ENCODE assay signal across 1 cellular context in the genomic region with DNA sequence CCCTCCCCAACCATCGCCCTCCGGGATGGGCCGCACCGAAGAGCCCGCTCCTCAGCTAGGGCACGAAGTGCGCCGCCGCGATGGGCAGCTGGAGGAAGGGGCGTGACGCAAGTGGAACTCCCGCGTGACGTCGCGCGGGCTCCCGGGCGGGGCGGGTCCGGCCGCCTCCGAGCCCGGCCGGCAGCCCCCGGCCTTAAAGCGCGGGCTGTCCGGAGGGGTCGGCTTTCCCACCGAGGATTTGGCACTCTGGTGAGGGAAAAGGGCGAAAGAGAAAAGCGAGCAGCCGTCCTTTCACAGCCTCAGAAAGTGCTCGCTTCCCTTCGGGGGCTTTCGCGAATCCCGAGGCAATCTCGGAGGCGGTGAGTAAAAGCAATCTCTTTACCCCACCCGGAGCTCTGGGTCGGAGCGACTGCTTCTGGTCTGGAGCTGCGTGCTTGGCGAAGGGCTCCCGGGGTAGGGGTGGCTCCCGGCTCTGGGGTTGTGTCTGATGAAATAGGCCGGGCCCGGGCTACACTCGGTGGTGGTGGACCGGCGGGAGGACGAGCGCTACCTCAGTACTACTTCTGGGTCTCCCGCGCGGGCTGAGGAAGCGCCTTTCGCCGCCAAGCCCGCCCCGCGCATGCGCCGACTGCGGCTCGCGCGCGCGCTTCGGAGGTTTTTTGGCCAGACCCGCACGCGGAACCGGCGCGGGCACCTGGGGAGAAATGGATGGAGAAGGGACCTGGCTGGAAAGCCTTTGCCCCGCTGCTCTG.
TF ChIP-seq lines count a peak whose summit lies in the region.

RBBP8 (plus strand) TSS at position 123 of the 752 bp plus-strand sequence. CDS start 3,524 bp downstream, outside the sequence.

TF ChIP-seq in WTC11, 78 proteins besides CTCF, POLR2A, EP300 and RAD21 (continued from another document and continues in another):
- TF ChIP-seq, protein P1, sequence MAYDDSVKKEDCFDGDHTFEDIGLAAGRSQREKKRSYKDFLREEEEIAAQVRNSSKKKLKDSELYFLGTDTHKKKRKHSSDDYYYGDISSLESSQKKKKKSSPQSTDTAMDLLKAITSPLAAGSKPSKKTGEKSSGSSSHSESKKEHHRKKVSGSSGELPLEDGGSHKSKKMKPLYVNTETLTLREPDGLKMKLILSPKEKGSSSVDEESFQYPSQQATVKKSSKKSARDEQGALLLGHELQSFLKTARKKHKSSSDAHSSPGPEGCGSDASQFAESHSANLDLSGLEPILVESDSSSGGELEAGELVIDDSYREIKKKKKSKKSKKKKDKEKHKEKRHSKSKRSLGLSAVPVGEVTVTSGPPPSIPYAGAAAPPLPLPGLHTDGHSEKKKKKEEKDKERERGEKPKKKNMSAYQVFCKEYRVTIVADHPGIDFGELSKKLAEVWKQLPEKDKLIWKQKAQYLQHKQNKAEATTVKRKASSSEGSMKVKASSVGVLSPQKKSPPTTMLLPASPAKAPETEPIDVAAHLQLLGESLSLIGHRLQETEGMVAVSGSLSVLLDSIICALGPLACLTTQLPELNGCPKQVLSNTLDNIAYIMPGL (CRISPR knock-in tag; IDR thresholded peaks at IDR 0.05) = peak; percentile 75
- TF ChIP-seq ZNF232 (CRISPR knock-in tag; IDR thresholded peaks at IDR 0.05) (no peak), ZNF396 (CRISPR knock-in tag; IDR thresholded peaks at IDR 0.05; ENCODE audit: borderline replicate concordance) (no peak), RORB (CRISPR knock-in tag; IDR thresholded peaks at IDR 0.05) (no peak), PRRX2 (CRISPR knock-in tag; IDR thresholded peaks at IDR 0.05) (no peak), SOX15 (CRISPR knock-in tag; IDR thresholded peaks at IDR 0.05) (no peak), JAZF1 (CRISPR knock-in tag; IDR thresholded peaks at IDR 0.05) (no peak), NFYB (CRISPR knock-in tag; conservative IDR thresholded peaks at IDR 0.05; ENCODE audit: low read depth) (no peak), ELF4 (CRISPR knock-in tag; IDR thresholded peaks at IDR 0.05; ENCODE audit: low read depth) (no peak), USF2 (CRISPR knock-in tag; IDR thresholded peaks at IDR 0.05) (peak; percentile 43; the same call in 1 of the 2 replicates), NFE2L1 (CRISPR knock-in tag; IDR thresholded peaks at IDR 0.05) (peak; percentile 52; the same call in 1 of the 2 replicates), JUN (CRISPR knock-in tag; IDR thresholded peaks at IDR 0.05) (no peak), ATF1 (CRISPR knock-in tag; IDR thresholded peaks at IDR 0.05) (no peak), ATF2 (CRISPR knock-in tag; IDR thresholded peaks at IDR 0.05; ENCODE audit: borderline replicate concordance, low read depth) (no peak), MLX (CRISPR knock-in tag; IDR thresholded peaks at IDR 0.05) (no peak), SP1 (CRISPR knock-in tag; conservative IDR thresholded peaks at IDR 0.05) (peak; percentile 91), ZNF263 (CRISPR knock-in tag; IDR thresholded peaks at IDR 0.05; ENCODE audit: low read depth) (no peak), ZBTB43 (CRISPR knock-in tag; IDR thresholded peaks at IDR 0.05) (peak; percentile 74), NFATC4 (CRISPR knock-in tag; IDR thresholded peaks at IDR 0.05) (no peak), ESRRA (CRISPR knock-in tag; IDR thresholded peaks at IDR 0.05; ENCODE audit: borderline replicate concordance) (no peak), ZNF121 (CRISPR knock-in tag; IDR thresholded peaks at IDR 0.05) (no peak), RELA (CRISPR knock-in tag; IDR thresholded peaks at IDR 0.05; ENCODE audit: borderline replicate concordance) (no peak), E2F4 (CRISPR knock-in tag; IDR thresholded peaks at IDR 0.05; ENCODE audit: borderline replicate concordance, low read depth) (no peak)
- TF ChIP-seq, protein P2, sequence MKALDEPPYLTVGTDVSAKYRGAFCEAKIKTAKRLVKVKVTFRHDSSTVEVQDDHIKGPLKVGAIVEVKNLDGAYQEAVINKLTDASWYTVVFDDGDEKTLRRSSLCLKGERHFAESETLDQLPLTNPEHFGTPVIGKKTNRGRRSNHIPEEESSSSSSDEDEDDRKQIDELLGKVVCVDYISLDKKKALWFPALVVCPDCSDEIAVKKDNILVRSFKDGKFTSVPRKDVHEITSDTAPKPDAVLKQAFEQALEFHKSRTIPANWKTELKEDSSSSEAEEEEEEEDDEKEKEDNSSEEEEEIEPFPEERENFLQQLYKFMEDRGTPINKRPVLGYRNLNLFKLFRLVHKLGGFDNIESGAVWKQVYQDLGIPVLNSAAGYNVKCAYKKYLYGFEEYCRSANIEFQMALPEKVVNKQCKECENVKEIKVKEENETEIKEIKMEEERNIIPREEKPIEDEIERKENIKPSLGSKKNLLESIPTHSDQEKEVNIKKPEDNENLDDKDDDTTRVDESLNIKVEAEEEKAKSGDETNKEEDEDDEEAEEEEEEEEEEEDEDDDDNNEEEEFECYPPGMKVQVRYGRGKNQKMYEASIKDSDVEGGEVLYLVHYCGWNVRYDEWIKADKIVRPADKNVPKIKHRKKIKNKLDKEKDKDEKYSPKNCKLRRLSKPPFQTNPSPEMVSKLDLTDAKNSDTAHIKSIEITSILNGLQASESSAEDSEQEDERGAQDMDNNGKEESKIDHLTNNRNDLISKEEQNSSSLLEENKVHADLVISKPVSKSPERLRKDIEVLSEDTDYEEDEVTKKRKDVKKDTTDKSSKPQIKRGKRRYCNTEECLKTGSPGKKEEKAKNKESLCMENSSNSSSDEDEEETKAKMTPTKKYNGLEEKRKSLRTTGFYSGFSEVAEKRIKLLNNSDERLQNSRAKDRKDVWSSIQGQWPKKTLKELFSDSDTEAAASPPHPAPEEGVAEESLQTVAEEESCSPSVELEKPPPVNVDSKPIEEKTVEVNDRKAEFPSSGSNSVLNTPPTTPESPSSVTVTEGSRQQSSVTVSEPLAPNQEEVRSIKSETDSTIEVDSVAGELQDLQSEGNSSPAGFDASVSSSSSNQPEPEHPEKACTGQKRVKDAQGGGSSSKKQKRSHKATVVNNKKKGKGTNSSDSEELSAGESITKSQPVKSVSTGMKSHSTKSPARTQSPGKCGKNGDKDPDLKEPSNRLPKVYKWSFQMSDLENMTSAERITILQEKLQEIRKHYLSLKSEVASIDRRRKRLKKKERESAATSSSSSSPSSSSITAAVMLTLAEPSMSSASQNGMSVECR (CRISPR knock-in tag; IDR thresholded peaks at IDR 0.05; ENCODE audit: borderline replicate concordance) = peak; percentile 44; the same call in 1 of the 2 replicates
- TF ChIP-seq, protein P3, sequence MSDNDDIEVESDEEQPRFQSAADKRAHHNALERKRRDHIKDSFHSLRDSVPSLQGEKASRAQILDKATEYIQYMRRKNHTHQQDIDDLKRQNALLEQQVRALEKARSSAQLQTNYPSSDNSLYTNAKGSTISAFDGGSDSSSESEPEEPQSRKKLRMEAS (CRISPR knock-in tag; IDR thresholded peaks at IDR 0.05) = peak; percentile 55; the same call in 1 of the 2 replicates
- TF ChIP-seq, protein P4, sequence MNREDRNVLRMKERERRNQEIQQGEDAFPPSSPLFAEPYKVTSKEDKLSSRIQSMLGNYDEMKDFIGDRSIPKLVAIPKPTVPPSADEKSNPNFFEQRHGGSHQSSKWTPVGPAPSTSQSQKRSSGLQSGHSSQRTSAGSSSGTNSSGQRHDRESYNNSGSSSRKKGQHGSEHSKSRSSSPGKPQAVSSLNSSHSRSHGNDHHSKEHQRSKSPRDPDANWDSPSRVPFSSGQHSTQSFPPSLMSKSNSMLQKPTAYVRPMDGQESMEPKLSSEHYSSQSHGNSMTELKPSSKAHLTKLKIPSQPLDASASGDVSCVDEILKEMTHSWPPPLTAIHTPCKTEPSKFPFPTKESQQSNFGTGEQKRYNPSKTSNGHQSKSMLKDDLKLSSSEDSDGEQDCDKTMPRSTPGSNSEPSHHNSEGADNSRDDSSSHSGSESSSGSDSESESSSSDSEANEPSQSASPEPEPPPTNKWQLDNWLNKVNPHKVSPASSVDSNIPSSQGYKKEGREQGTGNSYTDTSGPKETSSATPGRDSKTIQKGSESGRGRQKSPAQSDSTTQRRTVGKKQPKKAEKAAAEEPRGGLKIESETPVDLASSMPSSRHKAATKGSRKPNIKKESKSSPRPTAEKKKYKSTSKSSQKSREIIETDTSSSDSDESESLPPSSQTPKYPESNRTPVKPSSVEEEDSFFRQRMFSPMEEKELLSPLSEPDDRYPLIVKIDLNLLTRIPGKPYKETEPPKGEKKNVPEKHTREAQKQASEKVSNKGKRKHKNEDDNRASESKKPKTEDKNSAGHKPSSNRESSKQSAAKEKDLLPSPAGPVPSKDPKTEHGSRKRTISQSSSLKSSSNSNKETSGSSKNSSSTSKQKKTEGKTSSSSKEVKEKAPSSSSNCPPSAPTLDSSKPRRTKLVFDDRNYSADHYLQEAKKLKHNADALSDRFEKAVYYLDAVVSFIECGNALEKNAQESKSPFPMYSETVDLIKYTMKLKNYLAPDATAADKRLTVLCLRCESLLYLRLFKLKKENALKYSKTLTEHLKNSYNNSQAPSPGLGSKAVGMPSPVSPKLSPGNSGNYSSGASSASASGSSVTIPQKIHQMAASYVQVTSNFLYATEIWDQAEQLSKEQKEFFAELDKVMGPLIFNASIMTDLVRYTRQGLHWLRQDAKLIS (CRISPR knock-in tag; IDR thresholded peaks at IDR 0.05; ENCODE audit: borderline replicate concordance) = no peak
- TF ChIP-seq, protein P5, sequence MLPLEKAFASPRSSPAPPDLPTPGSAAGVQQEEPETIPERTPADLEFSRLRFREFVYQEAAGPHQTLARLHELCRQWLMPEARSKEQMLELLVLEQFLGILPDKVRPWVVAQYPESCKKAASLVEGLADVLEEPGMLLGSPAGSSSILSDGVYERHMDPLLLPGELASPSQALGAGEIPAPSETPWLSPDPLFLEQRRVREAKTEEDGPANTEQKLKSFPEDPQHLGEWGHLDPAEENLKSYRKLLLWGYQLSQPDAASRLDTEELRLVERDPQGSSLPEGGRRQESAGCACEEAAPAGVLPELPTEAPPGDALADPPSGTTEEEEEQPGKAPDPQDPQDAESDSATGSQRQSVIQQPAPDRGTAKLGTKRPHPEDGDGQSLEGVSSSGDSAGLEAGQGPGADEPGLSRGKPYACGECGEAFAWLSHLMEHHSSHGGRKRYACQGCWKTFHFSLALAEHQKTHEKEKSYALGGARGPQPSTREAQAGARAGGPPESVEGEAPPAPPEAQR (CRISPR knock-in tag; IDR thresholded peaks at IDR 0.05) = no peak
- TF ChIP-seq, protein P6, sequence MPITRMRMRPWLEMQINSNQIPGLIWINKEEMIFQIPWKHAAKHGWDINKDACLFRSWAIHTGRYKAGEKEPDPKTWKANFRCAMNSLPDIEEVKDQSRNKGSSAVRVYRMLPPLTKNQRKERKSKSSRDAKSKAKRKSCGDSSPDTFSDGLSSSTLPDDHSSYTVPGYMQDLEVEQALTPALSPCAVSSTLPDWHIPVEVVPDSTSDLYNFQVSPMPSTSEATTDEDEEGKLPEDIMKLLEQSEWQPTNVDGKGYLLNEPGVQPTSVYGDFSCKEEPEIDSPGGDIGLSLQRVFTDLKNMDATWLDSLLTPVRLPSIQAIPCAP (CRISPR knock-in tag; IDR thresholded peaks at IDR 0.05) = no peak
